In genomic region chr6:135938588-135939215, GRCh38 we compare ENCODE assay signal across 8 cellular contexts.
DNase-seq lines count a peak whose midpoint lies in the region; ATAC-seq and TF ChIP-seq lines count a peak whose summit lies in the region.

No MANE protein-coding gene starts in this region.

- peak; percentile 18 for DNase-seq in CD1c-positive myeloid dendritic cell (ENCODE audit: extremely low spot score)
- peak; percentile 34 for DNase-seq in NAMALWA (ENCODE audit: low spot score)
- DNase-seq in chondrocyte (ENCODE audit: low spot score), result no peak
- peak; percentile 32 for DNase-seq in medulla oblongata (ENCODE audit: extremely low spot score)
- no peak for DNase-seq in amniotic stem cell (lab: John Stamatoyannopoulos, UW)
- DNase-seq in DMS79 (lab: John Stamatoyannopoulos, UW), result no peak

- H3K9me3 Mint-ChIP-seq in chondrocyte (ENCODE audit: low read depth), result no peaks in the 10 kb centered on the region

- peak; percentile 79 for TF ChIP-seq CTCF in chondrocyte (IDR thresholded peaks at IDR 0.05)

- H3K4me3 Mint-ChIP-seq in chondrocyte (ENCODE audit: unreplicated experiment), result no peak overlapping the region

- H3K27me3 Mint-ChIP-seq in chondrocyte (ENCODE audit: low read depth), result no peaks in the 10 kb centered on the region

- H3K27ac Mint-ChIP-seq in chondrocyte (ENCODE audit: unreplicated experiment), result no peak overlapping the region

- H3K36me3 Mint-ChIP-seq in chondrocyte (ENCODE audit: low read depth), result no peaks in the 10 kb centered on the region

- ATAC-seq in GM21737 (IDR thresholded peaks at IDR 0.05; ENCODE audit: unreplicated experiment) (no peak), GM19397 (IDR thresholded peaks at IDR 0.05; ENCODE audit: unreplicated experiment) (no peak)

- peaks cover 26% of the 10 kb centered on the region for H3K4me1 Mint-ChIP-seq in chondrocyte (ENCODE audit: low read depth)

Comparison
In these comparisons a context has a peak if more than half of its experiments do, and no peak if none do; other contexts are left out.
1. DNase-seq: peak in CD1c-positive myeloid dendritic cell (single experiment), NAMALWA (single experiment) and medulla oblongata (single experiment); none in chondrocyte (single experiment), amniotic stem cell (single experiment) and DMS79 (single experiment).